1 cellular context compared by ENCODE assay signal in the genomic region with DNA sequence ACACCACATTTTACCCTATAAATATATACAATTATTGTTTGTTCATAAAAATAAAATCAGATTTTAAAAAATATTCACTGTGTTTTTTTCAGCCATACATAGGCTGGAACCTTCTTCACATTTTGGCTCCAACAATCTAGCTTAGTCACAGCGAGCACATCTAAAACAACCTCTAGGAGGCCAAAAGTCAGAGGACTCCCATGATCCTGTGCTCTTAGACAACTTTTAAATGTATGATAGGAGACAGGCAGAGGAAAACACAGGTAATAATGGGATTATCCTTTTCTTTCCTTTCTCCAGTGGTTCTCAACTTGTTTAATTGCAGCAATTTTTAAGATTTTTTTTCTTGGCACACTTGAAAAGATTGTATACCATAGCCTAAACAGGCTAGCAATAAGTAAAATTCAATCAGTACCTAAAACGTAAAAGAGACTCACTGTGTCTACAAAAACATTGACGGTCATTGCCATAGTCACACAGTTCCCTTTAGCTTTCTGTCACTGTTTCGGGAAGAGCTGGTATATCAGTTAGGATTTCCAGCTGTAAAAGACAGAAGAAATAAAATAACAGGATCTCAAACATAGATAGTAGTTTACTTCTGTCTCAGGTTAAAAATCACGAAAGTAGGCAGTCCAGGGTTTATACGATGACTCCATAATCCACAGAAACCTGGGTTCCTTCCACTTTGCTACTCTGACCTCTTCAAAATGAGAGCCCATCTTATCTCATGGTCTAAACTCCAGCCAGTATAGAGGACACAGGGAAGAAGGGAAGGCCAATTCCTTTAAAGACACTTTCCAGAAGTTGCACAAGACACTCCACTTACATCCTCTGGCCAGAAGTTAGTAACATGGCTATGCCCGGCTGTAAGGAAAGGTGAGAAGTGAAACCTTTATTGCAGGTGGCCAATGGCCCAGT.
TF ChIP-seq lines count a peak whose summit lies in the region.

No MANE protein-coding gene starts in this region.

TF ChIP-seq in HepG2, 621 proteins besides CTCF, POLR2A, EP300 and RAD21:
- TF ChIP-seq ZSCAN22 (CRISPR knock-in tag; IDR thresholded peaks at IDR 0.05) (no peak), MBNL3 (CRISPR knock-in tag; conservative IDR thresholded peaks at IDR 0.05) (no peak), ZBTB8A (CRISPR knock-in tag; IDR thresholded peaks at IDR 0.05; ENCODE audit: borderline replicate concordance, low read depth) (no peak), REPIN1 (CRISPR knock-in tag; IDR thresholded peaks at IDR 0.05; ENCODE audit: borderline replicate concordance, low read depth) (no peak), ONECUT2 (CRISPR knock-in tag; IDR thresholded peaks at IDR 0.05) (no peak), EEA1 (CRISPR knock-in tag; IDR thresholded peaks at IDR 0.05; ENCODE audit: borderline replicate concordance) (no peak)
- TF ChIP-seq, protein P1, sequence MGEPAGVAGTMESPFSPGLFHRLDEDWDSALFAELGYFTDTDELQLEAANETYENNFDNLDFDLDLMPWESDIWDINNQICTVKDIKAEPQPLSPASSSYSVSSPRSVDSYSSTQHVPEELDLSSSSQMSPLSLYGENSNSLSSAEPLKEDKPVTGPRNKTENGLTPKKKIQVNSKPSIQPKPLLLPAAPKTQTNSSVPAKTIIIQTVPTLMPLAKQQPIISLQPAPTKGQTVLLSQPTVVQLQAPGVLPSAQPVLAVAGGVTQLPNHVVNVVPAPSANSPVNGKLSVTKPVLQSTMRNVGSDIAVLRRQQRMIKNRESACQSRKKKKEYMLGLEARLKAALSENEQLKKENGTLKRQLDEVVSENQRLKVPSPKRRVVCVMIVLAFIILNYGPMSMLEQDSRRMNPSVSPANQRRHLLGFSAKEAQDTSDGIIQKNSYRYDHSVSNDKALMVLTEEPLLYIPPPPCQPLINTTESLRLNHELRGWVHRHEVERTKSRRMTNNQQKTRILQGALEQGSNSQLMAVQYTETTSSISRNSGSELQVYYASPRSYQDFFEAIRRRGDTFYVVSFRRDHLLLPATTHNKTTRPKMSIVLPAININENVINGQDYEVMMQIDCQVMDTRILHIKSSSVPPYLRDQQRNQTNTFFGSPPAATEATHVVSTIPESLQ (CRISPR knock-in tag; conservative IDR thresholded peaks at IDR 0.05) = no peak
- TF ChIP-seq, protein P2, sequence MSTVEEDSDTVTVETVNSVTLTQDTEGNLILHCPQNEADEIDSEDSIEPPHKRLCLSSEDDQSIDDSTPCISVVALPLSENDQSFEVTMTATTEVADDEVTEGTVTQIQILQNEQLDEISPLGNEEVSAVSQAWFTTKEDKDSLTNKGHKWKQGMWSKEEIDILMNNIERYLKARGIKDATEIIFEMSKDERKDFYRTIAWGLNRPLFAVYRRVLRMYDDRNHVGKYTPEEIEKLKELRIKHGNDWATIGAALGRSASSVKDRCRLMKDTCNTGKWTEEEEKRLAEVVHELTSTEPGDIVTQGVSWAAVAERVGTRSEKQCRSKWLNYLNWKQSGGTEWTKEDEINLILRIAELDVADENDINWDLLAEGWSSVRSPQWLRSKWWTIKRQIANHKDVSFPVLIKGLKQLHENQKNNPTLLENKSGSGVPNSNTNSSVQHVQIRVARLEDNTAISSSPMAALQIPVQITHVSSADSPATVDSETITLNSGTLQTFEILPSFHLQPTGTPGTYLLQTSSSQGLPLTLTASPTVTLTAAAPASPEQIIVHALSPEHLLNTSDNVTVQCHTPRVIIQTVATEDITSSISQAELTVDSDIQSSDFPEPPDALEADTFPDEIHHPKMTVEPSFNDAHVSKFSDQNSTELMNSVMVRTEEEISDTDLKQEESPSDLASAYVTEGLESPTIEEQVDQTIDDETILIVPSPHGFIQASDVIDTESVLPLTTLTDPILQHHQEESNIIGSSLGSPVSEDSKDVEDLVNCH (CRISPR knock-in tag; IDR thresholded peaks at IDR 0.05) = no peak
TF ChIP-seq in HepG2: peak in this region for 0.
